Comparison of ENCODE assay signal across 3 cellular contexts in genomic region chr2:49954074-49954473, GRCh38.
"Had no signal": no experiment of that assay in that cellular context is flagged by ENCODE, and none has a peak within 500 bp of the region (broad histone marks: within the 10 kb centered on the region; RNA-seq: fewer than 3 reads in every experiment).

No MANE protein-coding gene starts in this region.

- DNase-seq: GDM1, GF-D8 had no signal

- H3K4me3 ChIP-seq: GM12878 had no signal

- ATAC-seq: GM12878 had no signal
